Comparison of ENCODE assay signal across 1 cellular context in the genomic region with DNA sequence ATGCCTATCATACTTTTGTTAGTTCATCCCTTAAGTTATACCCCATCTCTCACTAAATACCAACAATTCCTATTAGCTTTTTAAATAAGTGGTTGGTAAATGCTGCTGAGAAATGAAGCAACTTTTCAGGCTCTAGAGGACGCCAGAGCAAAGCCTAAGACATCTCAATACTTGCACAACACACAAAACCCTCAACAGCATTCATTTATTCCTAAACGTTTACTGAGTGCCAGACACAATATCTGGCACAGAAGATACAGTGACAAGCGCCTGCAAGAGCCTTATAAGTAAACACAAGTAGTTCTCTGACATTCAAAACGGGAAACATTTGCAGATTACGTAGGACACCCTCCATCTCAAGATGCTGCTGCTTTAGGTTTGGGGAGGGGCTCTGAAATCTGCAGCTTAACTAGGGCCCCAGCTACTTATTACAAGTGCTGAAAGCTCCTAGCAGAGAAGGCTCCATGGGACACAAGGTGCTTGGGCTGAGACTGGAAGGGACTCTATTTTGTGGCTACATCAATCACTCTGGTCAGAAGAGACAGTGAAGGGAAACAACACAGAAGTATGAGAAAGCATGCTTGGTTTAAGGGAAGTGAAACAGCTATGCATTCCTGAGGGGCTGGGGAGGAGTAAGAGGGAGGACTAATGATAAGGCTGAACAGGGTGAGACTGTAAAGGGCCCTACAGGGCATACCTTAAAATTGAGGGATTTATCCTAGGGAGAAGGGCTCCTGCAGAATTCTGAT.
TF ChIP-seq lines count a peak whose summit lies in the region.

No MANE protein-coding gene starts in this region.

TF ChIP-seq in GM12878, 131 proteins besides CTCF, POLR2A, EP300 and RAD21 (continued from another document and continues in another):
- TF ChIP-seq IRF4 (IDR thresholded peaks at IDR 0.05; ENCODE audit: low read depth, low read length) (peak; percentile 88), ZNF622 (IDR thresholded peaks at IDR 0.05) (no peak), MTA2 (IDR thresholded peaks at IDR 0.05; ENCODE audit: low read depth) (peak; percentile 86), BCL11A (IDR thresholded peaks at IDR 0.05; ENCODE audit: low read depth, low read length) (peak; percentile 47; the same call in 1 of the 2 replicates), SMARCA5 (IDR thresholded peaks at IDR 0.05) (0 out of 2 replicates have a peak, but pooled peaks have one; percentile 41), WRNIP1 (IDR thresholded peaks at IDR 0.05; ENCODE audit: borderline replicate concordance, low read depth, low read length) (no peak; the same call in 1 of the 2 replicates), LARP7 (IDR thresholded peaks at IDR 0.05) (no peak), NR2F1 (conservative IDR thresholded peaks at IDR 0.05) (no peak), PML (IDR thresholded peaks at IDR 0.05; ENCODE audit: low read length) (0 out of 2 replicates have a peak, but pooled peaks have one; percentile 20), IKZF1 (conservative IDR thresholded peaks at IDR 0.05) (peak; percentile 88), POLR2AphosphoS2 (IDR thresholded peaks at IDR 0.05; ENCODE audit: low read depth, low read length) (no peak), EED (IDR thresholded peaks at IDR 0.05; ENCODE audit: low read depth) (peak; percentile 85), KAT2A (conservative IDR thresholded peaks at IDR 0.05; ENCODE audit: control insufficient read depth, low read depth, low read length) (no peak), NR2C1 (IDR thresholded peaks at IDR 0.05) (no peak), ZNF384 (IDR thresholded peaks at IDR 0.05; ENCODE audit: borderline replicate concordance, low read depth, low read length) (no peak), SRF (IDR thresholded peaks at IDR 0.05; ENCODE audit: low read depth in 2 of 2, low read length in 2 of 2) (no peak), SMAD5 (IDR thresholded peaks at IDR 0.05; ENCODE audit: low read depth) (no peak), CBX3 (IDR thresholded peaks at IDR 0.05; ENCODE audit: borderline replicate concordance, low read depth) (no peak), MXI1 (IDR thresholded peaks at IDR 0.05; ENCODE audit: low read depth, low read length) (peak; percentile 66; the same call in 1 of the 2 replicates), CREM (IDR thresholded peaks at IDR 0.05; ENCODE audit: low read depth) (peak; percentile 46; the same call in 1 of the 2 replicates), YBX1 (IDR thresholded peaks at IDR 0.05) (0 out of 2 replicates have a peak, but pooled peaks have one; percentile 42), MEF2A (IDR thresholded peaks at IDR 0.05; ENCODE audit: insufficient read depth, low read depth, low read length) (peak; percentile 62; the same call in 1 of the 2 replicates), CREB1 (IDR thresholded peaks at IDR 0.05; ENCODE audit: low read depth) (no peak), BACH1 (IDR thresholded peaks at IDR 0.05; ENCODE audit: borderline replicate concordance) (peak; percentile 73; the same call in 1 of the 2 replicates), FOXM1 (IDR thresholded peaks at IDR 0.05; ENCODE audit: low read depth, low read length) (no peak; the same call in 1 of the 2 replicates), NFXL1 (IDR thresholded peaks at IDR 0.05; ENCODE audit: borderline replicate concordance) (peak; percentile 98), MYC (IDR thresholded peaks at IDR 0.05; ENCODE audit: insufficient read depth, insufficient read length, insufficient replicate concordance, low read length, severe bottlenecking) (no peak), CBX5 (IDR thresholded peaks at IDR 0.05; ENCODE audit: low read depth) (no peak), TBL1XR1 (IDR thresholded peaks at IDR 0.05; ENCODE audit: low read depth, low read length) (peak; percentile 48; the same call in 1 of the 2 replicates), RUNX3 (IDR thresholded peaks at IDR 0.05; ENCODE audit: low read length) (peak; percentile 88), TCF3 (IDR thresholded peaks at IDR 0.05; ENCODE audit: borderline replicate concordance, insufficient read depth, low read depth, low read length) (no peak), MYB (IDR thresholded peaks at IDR 0.05; ENCODE audit: borderline replicate concordance, low read depth, low read length) (no peak), POLR2AphosphoS5 (IDR thresholded peaks at IDR 0.05; ENCODE audit: low read length) (0 out of 2 replicates have a peak, but pooled peaks have one; percentile 35), SMAD1 (IDR thresholded peaks at IDR 0.05; ENCODE audit: low read depth, partially characterized antibody) (peak; percentile 47), HCFC1 (IDR thresholded peaks at IDR 0.05; ENCODE audit: low read length) (no peak), CHD1 (IDR thresholded peaks at IDR 0.05; ENCODE audit: low read depth, low read length) (no peak)
- TF ChIP-seq, protein P1, sequence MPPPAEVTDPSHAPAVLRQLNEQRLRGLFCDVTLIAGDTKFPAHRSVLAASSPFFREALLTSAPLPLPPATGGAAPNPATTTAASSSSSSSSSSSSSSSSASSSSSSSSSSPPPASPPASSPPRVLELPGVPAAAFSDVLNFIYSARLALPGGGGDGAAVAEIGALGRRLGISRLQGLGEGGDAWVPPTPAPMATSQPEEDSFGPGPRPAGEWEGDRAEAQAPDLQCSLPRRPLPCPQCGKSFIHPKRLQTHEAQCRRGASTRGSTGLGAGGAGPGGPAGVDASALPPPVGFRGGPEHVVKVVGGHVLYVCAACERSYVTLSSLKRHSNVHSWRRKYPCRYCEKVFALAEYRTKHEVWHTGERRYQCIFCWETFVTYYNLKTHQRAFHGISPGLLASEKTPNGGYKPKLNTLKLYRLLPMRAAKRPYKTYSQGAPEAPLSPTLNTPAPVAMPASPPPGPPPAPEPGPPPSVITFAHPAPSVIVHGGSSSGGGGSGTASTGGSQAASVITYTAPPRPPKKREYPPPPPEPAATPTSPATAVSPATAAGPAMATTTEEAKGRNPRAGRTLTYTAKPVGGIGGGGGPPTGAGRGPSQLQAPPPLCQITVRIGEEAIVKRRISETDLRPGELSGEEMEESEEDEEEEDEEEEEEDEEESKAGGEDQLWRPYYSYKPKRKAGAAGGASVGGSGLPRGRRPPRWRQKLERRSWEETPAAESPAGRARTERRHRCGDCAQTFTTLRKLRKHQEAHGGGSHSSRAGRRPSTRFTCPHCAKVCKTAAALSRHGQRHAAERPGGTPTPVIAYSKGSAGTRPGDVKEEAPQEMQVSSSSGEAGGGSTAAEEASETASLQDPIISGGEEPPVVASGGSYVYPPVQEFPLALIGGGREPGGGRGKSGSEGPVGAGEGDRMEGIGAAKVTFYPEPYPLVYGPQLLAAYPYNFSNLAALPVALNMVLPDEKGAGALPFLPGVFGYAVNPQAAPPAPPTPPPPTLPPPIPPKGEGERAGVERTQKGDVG (CRISPR knock-in tag; IDR thresholded peaks at IDR 0.05), result no peak
- TF ChIP-seq, protein P2, sequence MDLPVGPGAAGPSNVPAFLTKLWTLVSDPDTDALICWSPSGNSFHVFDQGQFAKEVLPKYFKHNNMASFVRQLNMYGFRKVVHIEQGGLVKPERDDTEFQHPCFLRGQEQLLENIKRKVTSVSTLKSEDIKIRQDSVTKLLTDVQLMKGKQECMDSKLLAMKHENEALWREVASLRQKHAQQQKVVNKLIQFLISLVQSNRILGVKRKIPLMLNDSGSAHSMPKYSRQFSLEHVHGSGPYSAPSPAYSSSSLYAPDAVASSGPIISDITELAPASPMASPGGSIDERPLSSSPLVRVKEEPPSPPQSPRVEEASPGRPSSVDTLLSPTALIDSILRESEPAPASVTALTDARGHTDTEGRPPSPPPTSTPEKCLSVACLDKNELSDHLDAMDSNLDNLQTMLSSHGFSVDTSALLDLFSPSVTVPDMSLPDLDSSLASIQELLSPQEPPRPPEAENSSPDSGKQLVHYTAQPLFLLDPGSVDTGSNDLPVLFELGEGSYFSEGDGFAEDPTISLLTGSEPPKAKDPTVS (IDR thresholded peaks at IDR 0.05; ENCODE audit: low read depth, low read length), result no peak
- TF ChIP-seq, protein P3, sequence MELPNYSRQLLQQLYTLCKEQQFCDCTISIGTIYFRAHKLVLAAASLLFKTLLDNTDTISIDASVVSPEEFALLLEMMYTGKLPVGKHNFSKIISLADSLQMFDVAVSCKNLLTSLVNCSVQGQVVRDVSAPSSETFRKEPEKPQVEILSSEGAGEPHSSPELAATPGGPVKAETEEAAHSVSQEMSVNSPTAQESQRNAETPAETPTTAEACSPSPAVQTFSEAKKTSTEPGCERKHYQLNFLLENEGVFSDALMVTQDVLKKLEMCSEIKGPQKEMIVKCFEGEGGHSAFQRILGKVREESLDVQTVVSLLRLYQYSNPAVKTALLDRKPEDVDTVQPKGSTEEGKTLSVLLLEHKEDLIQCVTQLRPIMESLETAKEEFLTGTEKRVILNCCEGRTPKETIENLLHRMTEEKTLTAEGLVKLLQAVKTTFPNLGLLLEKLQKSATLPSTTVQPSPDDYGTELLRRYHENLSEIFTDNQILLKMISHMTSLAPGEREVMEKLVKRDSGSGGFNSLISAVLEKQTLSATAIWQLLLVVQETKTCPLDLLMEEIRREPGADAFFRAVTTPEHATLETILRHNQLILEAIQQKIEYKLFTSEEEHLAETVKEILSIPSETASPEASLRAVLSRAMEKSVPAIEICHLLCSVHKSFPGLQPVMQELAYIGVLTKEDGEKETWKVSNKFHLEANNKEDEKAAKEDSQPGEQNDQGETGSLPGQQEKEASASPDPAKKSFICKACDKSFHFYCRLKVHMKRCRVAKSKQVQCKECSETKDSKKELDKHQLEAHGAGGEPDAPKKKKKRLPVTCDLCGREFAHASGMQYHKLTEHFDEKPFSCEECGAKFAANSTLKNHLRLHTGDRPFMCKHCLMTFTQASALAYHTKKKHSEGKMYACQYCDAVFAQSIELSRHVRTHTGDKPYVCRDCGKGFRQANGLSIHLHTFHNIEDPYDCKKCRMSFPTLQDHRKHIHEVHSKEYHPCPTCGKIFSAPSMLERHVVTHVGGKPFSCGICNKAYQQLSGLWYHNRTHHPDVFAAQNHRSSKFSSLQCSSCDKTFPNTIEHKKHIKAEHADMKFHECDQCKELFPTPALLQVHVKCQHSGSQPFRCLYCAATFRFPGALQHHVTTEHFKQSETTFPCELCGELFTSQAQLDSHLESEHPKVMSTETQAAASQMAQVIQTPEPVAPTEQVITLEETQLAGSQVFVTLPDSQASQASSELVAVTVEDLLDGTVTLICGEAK (IDR thresholded peaks at IDR 0.05; ENCODE audit: borderline replicate concordance), result no peak
- TF ChIP-seq, protein P4, sequence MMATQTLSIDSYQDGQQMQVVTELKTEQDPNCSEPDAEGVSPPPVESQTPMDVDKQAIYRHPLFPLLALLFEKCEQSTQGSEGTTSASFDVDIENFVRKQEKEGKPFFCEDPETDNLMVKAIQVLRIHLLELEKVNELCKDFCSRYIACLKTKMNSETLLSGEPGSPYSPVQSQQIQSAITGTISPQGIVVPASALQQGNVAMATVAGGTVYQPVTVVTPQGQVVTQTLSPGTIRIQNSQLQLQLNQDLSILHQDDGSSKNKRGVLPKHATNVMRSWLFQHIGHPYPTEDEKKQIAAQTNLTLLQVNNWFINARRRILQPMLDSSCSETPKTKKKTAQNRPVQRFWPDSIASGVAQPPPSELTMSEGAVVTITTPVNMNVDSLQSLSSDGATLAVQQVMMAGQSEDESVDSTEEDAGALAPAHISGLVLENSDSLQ (IDR thresholded peaks at IDR 0.05), result peak; percentile 92
- TF ChIP-seq, protein P5, sequence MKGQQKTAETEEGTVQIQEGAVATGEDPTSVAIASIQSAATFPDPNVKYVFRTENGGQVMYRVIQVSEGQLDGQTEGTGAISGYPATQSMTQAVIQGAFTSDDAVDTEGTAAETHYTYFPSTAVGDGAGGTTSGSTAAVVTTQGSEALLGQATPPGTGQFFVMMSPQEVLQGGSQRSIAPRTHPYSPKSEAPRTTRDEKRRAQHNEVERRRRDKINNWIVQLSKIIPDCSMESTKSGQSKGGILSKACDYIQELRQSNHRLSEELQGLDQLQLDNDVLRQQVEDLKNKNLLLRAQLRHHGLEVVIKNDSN (IDR thresholded peaks at IDR 0.05; ENCODE audit: borderline replicate concordance, extremely low read length, insufficient read depth, low read depth, low read length), result no peak
- TF ChIP-seq, protein P6, sequence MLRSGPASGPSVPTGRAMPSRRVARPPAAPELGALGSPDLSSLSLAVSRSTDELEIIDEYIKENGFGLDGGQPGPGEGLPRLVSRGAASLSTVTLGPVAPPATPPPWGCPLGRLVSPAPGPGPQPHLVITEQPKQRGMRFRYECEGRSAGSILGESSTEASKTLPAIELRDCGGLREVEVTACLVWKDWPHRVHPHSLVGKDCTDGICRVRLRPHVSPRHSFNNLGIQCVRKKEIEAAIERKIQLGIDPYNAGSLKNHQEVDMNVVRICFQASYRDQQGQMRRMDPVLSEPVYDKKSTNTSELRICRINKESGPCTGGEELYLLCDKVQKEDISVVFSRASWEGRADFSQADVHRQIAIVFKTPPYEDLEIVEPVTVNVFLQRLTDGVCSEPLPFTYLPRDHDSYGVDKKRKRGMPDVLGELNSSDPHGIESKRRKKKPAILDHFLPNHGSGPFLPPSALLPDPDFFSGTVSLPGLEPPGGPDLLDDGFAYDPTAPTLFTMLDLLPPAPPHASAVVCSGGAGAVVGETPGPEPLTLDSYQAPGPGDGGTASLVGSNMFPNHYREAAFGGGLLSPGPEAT (IDR thresholded peaks at IDR 0.05; ENCODE audit: low read depth), result peak; percentile 81
- TF ChIP-seq, protein P7, sequence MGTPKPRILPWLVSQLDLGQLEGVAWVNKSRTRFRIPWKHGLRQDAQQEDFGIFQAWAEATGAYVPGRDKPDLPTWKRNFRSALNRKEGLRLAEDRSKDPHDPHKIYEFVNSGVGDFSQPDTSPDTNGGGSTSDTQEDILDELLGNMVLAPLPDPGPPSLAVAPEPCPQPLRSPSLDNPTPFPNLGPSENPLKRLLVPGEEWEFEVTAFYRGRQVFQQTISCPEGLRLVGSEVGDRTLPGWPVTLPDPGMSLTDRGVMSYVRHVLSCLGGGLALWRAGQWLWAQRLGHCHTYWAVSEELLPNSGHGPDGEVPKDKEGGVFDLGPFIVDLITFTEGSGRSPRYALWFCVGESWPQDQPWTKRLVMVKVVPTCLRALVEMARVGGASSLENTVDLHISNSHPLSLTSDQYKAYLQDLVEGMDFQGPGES (IDR thresholded peaks at IDR 0.05), result no peak
- TF ChIP-seq, protein P8, sequence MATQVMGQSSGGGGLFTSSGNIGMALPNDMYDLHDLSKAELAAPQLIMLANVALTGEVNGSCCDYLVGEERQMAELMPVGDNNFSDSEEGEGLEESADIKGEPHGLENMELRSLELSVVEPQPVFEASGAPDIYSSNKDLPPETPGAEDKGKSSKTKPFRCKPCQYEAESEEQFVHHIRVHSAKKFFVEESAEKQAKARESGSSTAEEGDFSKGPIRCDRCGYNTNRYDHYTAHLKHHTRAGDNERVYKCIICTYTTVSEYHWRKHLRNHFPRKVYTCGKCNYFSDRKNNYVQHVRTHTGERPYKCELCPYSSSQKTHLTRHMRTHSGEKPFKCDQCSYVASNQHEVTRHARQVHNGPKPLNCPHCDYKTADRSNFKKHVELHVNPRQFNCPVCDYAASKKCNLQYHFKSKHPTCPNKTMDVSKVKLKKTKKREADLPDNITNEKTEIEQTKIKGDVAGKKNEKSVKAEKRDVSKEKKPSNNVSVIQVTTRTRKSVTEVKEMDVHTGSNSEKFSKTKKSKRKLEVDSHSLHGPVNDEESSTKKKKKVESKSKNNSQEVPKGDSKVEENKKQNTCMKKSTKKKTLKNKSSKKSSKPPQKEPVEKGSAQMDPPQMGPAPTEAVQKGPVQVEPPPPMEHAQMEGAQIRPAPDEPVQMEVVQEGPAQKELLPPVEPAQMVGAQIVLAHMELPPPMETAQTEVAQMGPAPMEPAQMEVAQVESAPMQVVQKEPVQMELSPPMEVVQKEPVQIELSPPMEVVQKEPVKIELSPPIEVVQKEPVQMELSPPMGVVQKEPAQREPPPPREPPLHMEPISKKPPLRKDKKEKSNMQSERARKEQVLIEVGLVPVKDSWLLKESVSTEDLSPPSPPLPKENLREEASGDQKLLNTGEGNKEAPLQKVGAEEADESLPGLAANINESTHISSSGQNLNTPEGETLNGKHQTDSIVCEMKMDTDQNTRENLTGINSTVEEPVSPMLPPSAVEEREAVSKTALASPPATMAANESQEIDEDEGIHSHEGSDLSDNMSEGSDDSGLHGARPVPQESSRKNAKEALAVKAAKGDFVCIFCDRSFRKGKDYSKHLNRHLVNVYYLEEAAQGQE (IDR thresholded peaks at IDR 0.05; ENCODE audit: low read depth, low read length), result no peak
